8 cellular contexts compared by ENCODE assay signal in the genomic region with DNA sequence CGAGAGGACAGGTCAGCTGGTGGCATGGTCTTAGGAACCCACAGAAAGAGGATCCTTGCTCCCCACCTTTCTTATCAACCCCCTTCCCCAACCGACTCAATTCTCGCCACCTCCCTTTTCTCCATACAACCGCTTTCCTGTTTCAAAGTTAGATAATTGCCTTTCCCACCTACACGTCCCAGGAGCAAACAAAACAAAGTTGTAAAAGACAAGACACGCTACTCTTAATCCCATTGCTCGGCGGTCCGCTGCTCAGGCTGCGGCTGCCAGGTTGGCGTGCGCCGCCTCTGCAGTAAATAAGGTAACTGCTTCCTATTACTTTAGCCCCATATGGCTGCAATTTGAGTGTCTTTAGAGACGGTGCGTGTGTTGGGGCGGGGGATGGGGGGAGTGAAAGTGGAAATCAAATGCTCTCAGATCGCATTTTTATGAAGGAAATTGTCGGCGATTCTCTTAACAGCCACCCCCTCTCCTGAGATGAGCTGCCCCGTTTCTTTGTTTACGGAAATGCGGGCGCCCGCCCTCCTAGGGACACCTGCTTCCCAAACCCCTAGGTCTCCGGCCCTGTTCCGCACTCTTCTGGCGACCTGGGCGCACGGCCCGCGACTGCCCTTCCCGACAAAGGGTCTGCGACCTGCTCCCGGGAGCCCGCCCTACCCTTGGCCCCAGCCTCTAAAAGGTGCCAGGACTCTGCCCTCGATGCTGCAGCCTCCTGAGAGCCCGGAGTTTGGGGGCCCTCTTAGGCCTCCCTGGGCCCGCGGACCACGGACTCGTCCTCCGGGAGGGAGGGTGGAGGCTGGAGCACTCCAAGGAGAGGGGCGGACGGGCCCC. TPM values are rescaled to one million over a fixed set of nuclear protein-coding genes. Genes with fewer than 3 reads are reported as not detected.
A peak's percentile ranks its signal among the peaks of the same experiment; 100 is the strongest.
DNase-seq lines count a peak whose midpoint lies in the region; ATAC-seq, FAIRE-seq and TF ChIP-seq lines count a peak whose summit lies in the region.

No MANE protein-coding gene starts in this region.

- TF ChIP-seq POLR2A in GM12878 (IDR thresholded peaks at IDR 0.05; ENCODE audit: low read depth, low read length) = 0 out of 2 replicates have a peak, but pooled peaks have one; percentile 25

- H3K36me3 ChIP-seq in GM12878 (ENCODE audit: control insufficient read depth in 2 of 2, insufficient read depth in 2 of 2, low read length in 1 of 2) = no peaks in the 10 kb centered on the region
- H3K36me3 ChIP-seq in neural cell (ENCODE audit: insufficient read depth, low read length) = no peaks in the 10 kb centered on the region

- CTCF ChIA-PET in GM12878 (lab: Yijun Ruan, JAX) = no interaction called here

- H3K4me2 ChIP-seq in GM12878 (ENCODE audit: control insufficient read depth, insufficient read depth) = peak overlapping the region; percentile 69
- H3K4me2 ChIP-seq in neural cell (ENCODE audit: low read length) = no peak overlapping the region

- no peaks in the 10 kb centered on the region for H4K20me1 ChIP-seq in GM12878 (ENCODE audit: control insufficient read depth, insufficient read depth)
- H4K20me1 ChIP-seq in neural cell (ENCODE audit: insufficient read depth) = no peaks in the 10 kb centered on the region

- peak; percentile 57 for DNase-seq in ACHN
- peak; percentile 72 for DNase-seq in GM13977 (ENCODE audit: low spot score)
- DNase-seq in NCI-H774 (lab: John Stamatoyannopoulos, UW) = peak; percentile 66
- DNase-seq in GM12878 (ENCODE audit: low read depth, low spot score) = no peak
- DNase-seq in foreskin melanocyte = no peak
- no peak for DNase-seq in NCI-H226

- H3K4me1 ChIP-seq in GM12878 (ENCODE audit: control insufficient read depth, insufficient read depth, low read length) = peaks cover 51% of the 10 kb centered on the region

- TF ChIP-seq RAD21 in GM12878 (IDR thresholded peaks at IDR 0.05; ENCODE audit: insufficient read depth, low read depth, low read length) = no peak
- TF ChIP-seq RAD21 in neural cell (conservative IDR thresholded peaks at IDR 0.05) = no peak

- in situ Hi-C loops in ACHN (cut with HindIII; ENCODE audit: low pct_ligation_motif_present, low pct_unique_long_range_greater_than_20kb, low sequenced_read_pairs) (no loop called here), GM13977 (cut with MboI; ENCODE audit: low pct_unique_long_range_greater_than_20kb, low sequenced_read_pairs, unreplicated experiment) (no loop called here), GM12878 (cut with MboI) (no loop called here)

- BruUV-seq in GM12878 (replicated peaks; lab: Mats Ljungman, UMichigan) = no TSS peak

- H3K4me3 ChIP-seq in GM12878 = peak overlapping the region; percentile 12; the same call in 1 of the 2 replicates
- peak overlapping the region; percentile 52 for H3K4me3 ChIP-seq in neural cell (ENCODE audit: low read length)

- no peaks in the 10 kb centered on the region; the same call in 2 of the 3 replicates for H3K9me3 ChIP-seq in GM12878 (replicated peaks; ENCODE audit: control insufficient read depth, insufficient read depth, low read length)
- no peaks in the 10 kb centered on the region for H3K9me3 ChIP-seq in neural cell (ENCODE audit: low read length)

- no peak for TF ChIP-seq EP300 in GM12878 (IDR thresholded peaks at IDR 0.05; ENCODE audit: borderline replicate concordance in 1 of 2, control insufficient read depth in 1 of 2, low read depth in 2 of 2, low read length in 2 of 2)
- no peak for TF ChIP-seq EP300 in neural cell (conservative IDR thresholded peaks at IDR 0.05; ENCODE audit: poor library complexity, severe bottlenecking)

- peaks cover 18 to 47% of the 10 kb centered on the region in 2 experiments for H3K27me3 ChIP-seq in GM12878 (replicated peaks in 1 of 2; ENCODE audit: control insufficient read depth in 2 of 2, insufficient read depth in 2 of 2, low read length in 1 of 2)
- H3K27me3 ChIP-seq in neural cell (ENCODE audit: insufficient read depth, low read depth, low read length) = peaks cover 79% of the 10 kb centered on the region

- H3K27ac ChIP-seq in GM12878 (ENCODE audit: control insufficient read depth, insufficient read depth) (no peak overlapping the region), neural cell (ENCODE audit: low read length) (no peak overlapping the region)

- intact Hi-C loops in GM12878 (cut with micrococcal nuclease; ENCODE audit: unreplicated experiment) = loop anchor here (5.0 kb wide), 1 partner anchor 37 kb away; a partner anchor contains a TSS

- peak; percentile 14; the same call in 1 of the 3 replicates for ATAC-seq in GM12878
- ATAC-seq in HG02885 (IDR thresholded peaks at IDR 0.05; ENCODE audit: poor library complexity, unreplicated experiment) = no peak

- H3F3A ChIP-seq in neural cell (ENCODE audit: insufficient read depth, low read length, poor library complexity, severe bottlenecking) = no peaks in the 10 kb centered on the region

- 5% methylated on average over 42 of the region's 44 CpGs for WGBS in GM12878 (ENCODE audit: insufficient coverage, insufficient replicate concordance, low lambda C conversion rate, missing lambda C conversion rate)

- no peak for TF ChIP-seq CTCF in GM13977 (IDR thresholded peaks at IDR 0.05; ENCODE audit: extremely low read depth, insufficient read depth, missing control alignments)
- TF ChIP-seq CTCF in GM12878 (IDR thresholded peaks at IDR 0.05 in 2 of 3, conservative IDR thresholded peaks at IDR 0.05 in 1 of 3; ENCODE audit: control insufficient read depth in 2 of 3, extremely low read depth in 1 of 3, insufficient read depth in 1 of 3, low read depth in 3 of 3, low read length in 3 of 3) = no peak
- TF ChIP-seq CTCF in neural cell (IDR thresholded peaks at IDR 0.05; ENCODE audit: poor library complexity, severe bottlenecking) = no peak

- H3K9ac ChIP-seq in GM12878 (ENCODE audit: control insufficient read depth, insufficient read depth, low read length) (no peak overlapping the region), neural cell (ENCODE audit: low read length) (peak overlapping the region; percentile 59)

- POLR2A ChIA-PET in GM12878 (lab: Charles Lee) = no interaction called here

- SMC1A ChIA-PET in GM12878 (lab: Charles Lee; ENCODE audit: uncharacterized antibody, unreplicated experiment) = no interaction called here

- FAIRE-seq in GM12878 (lab: Jason Lieb, UNC) = peak; percentile 27

- peak overlapping the region; percentile 71 for H2AFZ ChIP-seq in GM12878 (ENCODE audit: control insufficient read depth, low read depth, low read length)
- H2AFZ ChIP-seq in neural cell (ENCODE audit: low read depth, low read length) = no peak overlapping the region

- no peaks in the 10 kb centered on the region for H3K9me2 ChIP-seq in neural cell (ENCODE audit: insufficient read depth, low read length)

- H3K79me2 ChIP-seq in GM12878 (ENCODE audit: control insufficient read depth, insufficient read depth, low read length) (no peaks in the 10 kb centered on the region), neural cell (replicated peaks; ENCODE audit: insufficient read depth, low read length) (peaks cover 7% of the 10 kb centered on the region)

- RAD21 ChIA-PET in GM12878 (lab: Charles Lee; ENCODE audit: unreplicated experiment) = no interaction called here

RNA-seq across cellular contexts. Expression of a gene that starts 3.7 kb away (rescaled TPM):
- total RNA-seq in GM12878 (2013; cell fraction: nucleolus; rRNA removed) = 3.7 and 4.0 TPM in 2 replicates
- total RNA-seq in GM12878 (2014; rRNA removed) = 1.6 and 1.9 TPM in 2 replicates
- total RNA-seq in GM12878 (2014; rRNA removed; fragmentation: Illumina TruSeq; extraction: Trizol) = 1.5 and 1.9 TPM in 2 replicates
- total RNA-seq in GM12878 (2021) = 6.3 and 6.7 TPM in 2 replicates
- 0.80 TPM for polyA plus RNA-seq in GM12878 (2011; ENCODE audit: low read depth)
- polyA plus RNA-seq in GM12878 (2011; rRNA removed) = 0.35 and 0.64 TPM in 2 replicates
- polyA plus RNA-seq in GM12878 (2011; cell fraction: cytosol; rRNA removed) = 1.4 and 1.6 TPM in 2 replicates
- 2.8 and 6.6 TPM in 2 replicates for polyA plus RNA-seq in GM12878 (2011; cell fraction: nucleus; rRNA removed)
- polyA plus RNA-seq in GM12878 (2012) = 1.8 and 3.9 TPM in 2 replicates
- 0.57 and 1.2 TPM in 2 replicates for polyA plus RNA-seq in GM12878 (2014; fragmentation: Illumina TruSeq; extraction: Trizol)
- under 1 TPM; 0.03 to 0.16 TPM for polyA plus RNA-seq in GM12878 (2014; fragmentation: Nextera tagmentation; extraction: Ambion mirVana)
- polyA plus RNA-seq in GM12878 (2014; rRNA removed) = 1.9 and 2.1 TPM in 2 replicates
- 1 to 10 TPM; 2.1 to 3.4 TPM for polyA plus RNA-seq in GM12878 (2016; fragmentation: Nextera tagmentation; extraction: Ambion mirVana)
- 0.59 and 0.67 TPM in 2 replicates for polyA minus RNA-seq in GM12878 (2011; rRNA and poly(A)+ RNA removed)
- 1.2 TPM in 2 replicates for polyA minus RNA-seq in GM12878 (2011; cell fraction: cytosol; rRNA and poly(A)+ RNA removed)
- 0.48 and 0.86 TPM in 2 replicates for polyA minus RNA-seq in GM12878 (2011; cell fraction: nucleus; rRNA and poly(A)+ RNA removed)
- polyA plus RNA-seq in neural cell = 15.4 and 27.6 TPM in 2 replicates
- polyA minus RNA-seq in neural cell = 26.4 and 33.8 TPM in 2 replicates

RNA-seq across cellular contexts. Expression of a gene that starts 22.6 kb away (rescaled TPM):
- total RNA-seq in GM12878 (2013; cell fraction: nucleolus; rRNA removed) = 7.7 and 8.1 TPM in 2 replicates
- total RNA-seq in GM12878 (2014; rRNA removed) (4.1 and 5.9 TPM in 2 replicates), GM12878 (2014; rRNA removed; fragmentation: Illumina TruSeq; extraction: Trizol) (3.4 and 3.5 TPM in 2 replicates), GM12878 (2021) (7.5 and 8.5 TPM in 2 replicates)
- polyA plus RNA-seq in GM12878 (2011; ENCODE audit: low read depth) = 0.35 TPM
- polyA plus RNA-seq in GM12878 (2011; rRNA removed) (1.9 and 3.7 TPM in 2 replicates), GM12878 (2014; fragmentation: Illumina TruSeq; extraction: Trizol) (1.0 and 3.1 TPM in 2 replicates), GM12878 (2014; fragmentation: Nextera tagmentation; extraction: Ambion mirVana) (under 1 TPM; 0.35 to 0.44 TPM), GM12878 (2014; rRNA removed) (4.7 and 6.2 TPM in 2 replicates), GM12878 (2016; fragmentation: Nextera tagmentation; extraction: Ambion mirVana) (1 to 10 TPM; 5.8 to 6.5 TPM), neural cell (15.9 and 16.9 TPM in 2 replicates)
- polyA plus RNA-seq in GM12878 (2011; cell fraction: cytosol; rRNA removed) = 5.0 and 6.4 TPM in 2 replicates
- polyA plus RNA-seq in GM12878 (2011; cell fraction: nucleus; rRNA removed) = 8.9 and 13.7 TPM in 2 replicates
- polyA plus RNA-seq in GM12878 (2012) = 1.1 and 1.8 TPM in 2 replicates
- polyA minus RNA-seq in GM12878 (2011; rRNA and poly(A)+ RNA removed) = 3.1 and 6.5 TPM in 2 replicates
- polyA minus RNA-seq in GM12878 (2011; cell fraction: cytosol; rRNA and poly(A)+ RNA removed) = 2.8 and 2.9 TPM in 2 replicates
- polyA minus RNA-seq in GM12878 (2011; cell fraction: nucleus; rRNA and poly(A)+ RNA removed) = 3.7 and 7.4 TPM in 2 replicates
- polyA minus RNA-seq in neural cell = 27.1 and 28.5 TPM in 2 replicates

RNA-seq across cellular contexts. Expression of a gene that starts 38.7 kb away (rescaled TPM):
- 12.4 and 13.3 TPM in 2 replicates for total RNA-seq in GM12878 (2013; cell fraction: nucleolus; rRNA removed)
- total RNA-seq in GM12878 (2014; rRNA removed) (14.5 and 15.5 TPM in 2 replicates), GM12878 (2014; rRNA removed; fragmentation: Illumina TruSeq; extraction: Trizol) (4.3 and 4.6 TPM in 2 replicates), GM12878 (2021) (23.1 and 24.6 TPM in 2 replicates)
- 3.0 TPM for polyA plus RNA-seq in GM12878 (2011; ENCODE audit: low read depth)
- polyA plus RNA-seq in GM12878 (2011; rRNA removed) (9.1 and 11.3 TPM in 2 replicates), GM12878 (2014; fragmentation: Illumina TruSeq; extraction: Trizol) (1.7 and 4.2 TPM in 2 replicates), GM12878 (2014; fragmentation: Nextera tagmentation; extraction: Ambion mirVana) (1 to 10 TPM in 1 of 2 experiments, under 1 TPM in 1; 0.69 to 1.2 TPM), GM12878 (2014; rRNA removed) (19.6 and 20.4 TPM in 2 replicates), GM12878 (2016; fragmentation: Nextera tagmentation; extraction: Ambion mirVana) (1 to 10 TPM; 1.6 to 1.8 TPM), neural cell (31.9 and 34.6 TPM in 2 replicates)
- 10.8 and 17.6 TPM in 2 replicates for polyA plus RNA-seq in GM12878 (2011; cell fraction: cytosol; rRNA removed)
- polyA plus RNA-seq in GM12878 (2011; cell fraction: nucleus; rRNA removed) = 40.0 and 48.6 TPM in 2 replicates
- 12.7 and 18.0 TPM in 2 replicates for polyA plus RNA-seq in GM12878 (2012)
- 5.6 and 15.7 TPM in 2 replicates for polyA minus RNA-seq in GM12878 (2011; rRNA and poly(A)+ RNA removed)
- 13.2 and 17.0 TPM in 2 replicates for polyA minus RNA-seq in GM12878 (2011; cell fraction: cytosol; rRNA and poly(A)+ RNA removed)
- 11.6 and 17.4 TPM in 2 replicates for polyA minus RNA-seq in GM12878 (2011; cell fraction: nucleus; rRNA and poly(A)+ RNA removed)
- 43.3 and 45.8 TPM in 2 replicates for polyA minus RNA-seq in neural cell

Comparison
In these comparisons a context has a peak if more than half of its experiments do, and no peak if none do; other contexts are left out.
1. DNase-seq: peak in ACHN (single experiment), GM13977 (single experiment) and NCI-H774 (single experiment); none in GM12878 (single experiment), foreskin melanocyte (single experiment) and NCI-H226 (single experiment).